ENCODE assay signal across 18 cellular contexts in the genomic region with DNA sequence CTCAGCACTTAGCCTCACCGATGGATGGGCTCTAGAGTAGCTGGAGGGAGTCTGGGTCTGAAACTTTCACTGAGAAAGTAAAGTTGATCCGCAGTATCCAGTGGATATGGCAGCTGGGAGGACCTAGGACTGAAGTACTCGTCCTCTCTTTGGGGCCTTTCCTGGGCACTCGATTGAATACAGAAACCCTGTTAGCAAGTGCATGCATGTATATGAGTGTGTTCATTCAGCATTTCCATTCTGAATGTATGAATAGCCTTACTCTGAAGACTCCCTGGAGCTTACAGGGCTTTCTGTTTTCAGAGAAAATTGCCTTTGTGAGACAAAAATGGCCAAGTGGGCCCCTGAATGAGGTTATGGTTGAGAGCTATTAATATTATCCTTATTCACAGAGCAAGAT.
DNase-seq lines count a peak whose midpoint lies in the region; ATAC-seq, FAIRE-seq and TF ChIP-seq lines count a peak whose summit lies in the region.
"Had no signal": no experiment of that assay in that cellular context is flagged by ENCODE, and none has a peak within 500 bp of the region (broad histone marks: within the 10 kb centered on the region; RNA-seq: fewer than 3 reads in every experiment).

No MANE protein-coding gene starts in this region.

- H3K4me2 ChIP-seq in BLaER1, result peak overlapping the region; percentile 36

- POLR2A ChIA-PET in activated CD4-positive, alpha-beta memory T cell treated with anti-CD3 and anti-CD28 coated beads for 36 hours (lab: Charles Lee), result interaction anchor here (0.9 to 12.3 kb wide), 11 partner anchors 8 to 788 kb away, joined by 3 to 584 read pairs (median 6); no protein-coding TSS in a partner anchor

- no peaks in the 10 kb centered on the region for H3K9me3 Mint-ChIP-seq in CD4-positive, CD25-positive, alpha-beta regulatory T cell
- no peaks in the 10 kb centered on the region for H3K9me3 Mint-ChIP-seq in activated CD4-positive, alpha-beta memory T cell treated with anti-CD3 and anti-CD28 coated beads for 36 hours
- no peaks in the 10 kb centered on the region for H3K9me3 Mint-ChIP-seq in memory B cell

- peaks cover 96% of the 10 kb centered on the region for H3K4me1 ChIP-seq in BLaER1
- H3K4me1 ChIP-seq in CD4-positive, CD25-positive, alpha-beta regulatory T cell (ENCODE audit: control insufficient read depth, insufficient read depth, low read length, poor library complexity, severe bottlenecking), result peaks cover 96% of the 10 kb centered on the region
- H3K4me1 ChIP-seq in pancreas, result peaks cover 0 to 10% (median 0%) of the 10 kb centered on the region in 3 donors
- H3K4me1 ChIP-seq: right atrium auricular region, upper lobe of left lung had no signal

- CTCF ChIA-PET in activated CD4-positive, alpha-beta memory T cell treated with anti-CD3 and anti-CD28 coated beads for 36 hours (lab: Charles Lee), result interaction anchor here (0.8 to 2.5 kb wide), 8 partner anchors 8 to 777 kb away, joined by 3 to 8 read pairs (median 3); no protein-coding TSS in a partner anchor

- 77 to 92% methylated on average over 4 of the region's 4 CpGs for WGBS in pancreas, 2 donors

- peak overlapping the region; percentile 93 to 99 (median 98) for H3K27ac Mint-ChIP-seq in CD4-positive, CD25-positive, alpha-beta regulatory T cell
- H3K27ac Mint-ChIP-seq in activated CD4-positive, alpha-beta memory T cell treated with anti-CD3 and anti-CD28 coated beads for 36 hours, result peak overlapping the region; percentile 99
- H3K27ac Mint-ChIP-seq in memory B cell, result peak overlapping the region; percentile 31

- DNase-seq in CD4-positive, CD25-positive, alpha-beta regulatory T cell, result no peak
- DNase-seq in activated CD4-positive, alpha-beta memory T cell treated with anti-CD3 and anti-CD28 coated beads for 36 hours, result no peak
- DNase-seq in memory B cell (ENCODE audit: low spot score in 2 of 2), result no peak
- DNase-seq in ureter (ENCODE audit: low spot score), result no peak
- DNase-seq in coronary artery (ENCODE audit: low spot score), result no peak
- DNase-seq in pancreas, result no peak
- DNase-seq: brain microvascular endothelial cell; cortex of kidney; GF-D8; H7; NCI-H524; stimulated activated naive CD4-positive, alpha-beta T cell; SW 1271; upper lobe of left lung had no signal

- H3K36me3 Mint-ChIP-seq in CD4-positive, CD25-positive, alpha-beta regulatory T cell, result peaks cover 88% of the 10 kb centered on the region
- peaks cover 93% of the 10 kb centered on the region for H3K36me3 Mint-ChIP-seq in activated CD4-positive, alpha-beta memory T cell treated with anti-CD3 and anti-CD28 coated beads for 36 hours
- peaks cover 2% of the 10 kb centered on the region for H3K36me3 Mint-ChIP-seq in memory B cell

- peaks cover 30 to 90% (median 73%) of the 10 kb centered on the region in 4 donors for H3K4me1 Mint-ChIP-seq in CD4-positive, CD25-positive, alpha-beta regulatory T cell
- peaks cover 85% of the 10 kb centered on the region for H3K4me1 Mint-ChIP-seq in activated CD4-positive, alpha-beta memory T cell treated with anti-CD3 and anti-CD28 coated beads for 36 hours (ENCODE audit: low read depth)
- H3K4me1 Mint-ChIP-seq in memory B cell, result peaks cover 45% of the 10 kb centered on the region

- H3K9me3 ChIP-seq in BLaER1, result no peaks in the 10 kb centered on the region
- no peaks in the 10 kb centered on the region for H3K9me3 ChIP-seq in CD4-positive, CD25-positive, alpha-beta regulatory T cell (ENCODE audit: control insufficient read depth in 2 of 2, low read length in 2 of 2)
- H3K9me3 ChIP-seq in pancreas, result no peaks in the 10 kb centered on the region
- H3K9me3 ChIP-seq: right atrium auricular region, upper lobe of left lung had no signal

- H3K9ac ChIP-seq in BLaER1, result peak overlapping the region; percentile 17; the same call in 1 of the 2 replicates

- ATAC-seq in CD4-positive, CD25-positive, alpha-beta regulatory T cell (ENCODE audit: low read depth in 2 of 2), result peak in 1 of 2 donors; percentile 23
- ATAC-seq in memory B cell (ENCODE audit: low read depth) (no peak), pancreas (no peak)

- no peaks in the 10 kb centered on the region for H3K27me3 ChIP-seq in BLaER1
- H3K27me3 ChIP-seq in CD4-positive, CD25-positive, alpha-beta regulatory T cell (ENCODE audit: control insufficient read depth, insufficient read depth, low read length), result no peaks in the 10 kb centered on the region
- no peaks in the 10 kb centered on the region for H3K27me3 ChIP-seq in pancreas
- H3K27me3 ChIP-seq: brain microvascular endothelial cell, right atrium auricular region, upper lobe of left lung had no signal

- peak overlapping the region; percentile 88 to 93 (median 90) for H3K4me3 Mint-ChIP-seq in CD4-positive, CD25-positive, alpha-beta regulatory T cell
- peak overlapping the region; percentile 83 for H3K4me3 Mint-ChIP-seq in activated CD4-positive, alpha-beta memory T cell treated with anti-CD3 and anti-CD28 coated beads for 36 hours
- peak overlapping the region; percentile 58 for H3K4me3 Mint-ChIP-seq in memory B cell

- no peak for FAIRE-seq in pancreas (lab: Jason Lieb, UNC)
- FAIRE-seq: endothelial cell of umbilical vein, HTR-8/SVneo had no signal

- peaks cover 96% of the 10 kb centered on the region for H3K36me3 ChIP-seq in BLaER1
- peaks cover 77% of the 10 kb centered on the region for H3K36me3 ChIP-seq in CD4-positive, CD25-positive, alpha-beta regulatory T cell (ENCODE audit: control insufficient read depth, insufficient read depth, low read length)
- no peaks in the 10 kb centered on the region for H3K36me3 ChIP-seq in pancreas
- H3K36me3 ChIP-seq: brain microvascular endothelial cell, right atrium auricular region, upper lobe of left lung had no signal

- peak overlapping the region; percentile 34; the same call in 1 of the 2 replicates for H3K27ac ChIP-seq in BLaER1
- H3K27ac ChIP-seq in CD4-positive, CD25-positive, alpha-beta regulatory T cell (ENCODE audit: insufficient read depth, low read length, poor library complexity, severe bottlenecking), result peak overlapping the region; percentile 99
- H3K27ac ChIP-seq in coronary artery, result no peak overlapping the region
- H3K27ac ChIP-seq in pancreas, result no peak overlapping the region
- H3K27ac ChIP-seq: brain microvascular endothelial cell, right atrium auricular region had no signal

- H3K4me3 ChIP-seq in BLaER1 (no peak overlapping the region), coronary artery (no peak overlapping the region), pancreas (no peak overlapping the region)
- peak overlapping the region; percentile 83 for H3K4me3 ChIP-seq in CD4-positive, CD25-positive, alpha-beta regulatory T cell (ENCODE audit: low read depth, low read length)
- H3K4me3 ChIP-seq: right atrium auricular region, upper lobe of left lung had no signal

- H3K27me3 Mint-ChIP-seq in CD4-positive, CD25-positive, alpha-beta regulatory T cell, result no peaks in the 10 kb centered on the region
- H3K27me3 Mint-ChIP-seq in activated CD4-positive, alpha-beta memory T cell treated with anti-CD3 and anti-CD28 coated beads for 36 hours, result no peaks in the 10 kb centered on the region
- H3K27me3 Mint-ChIP-seq in memory B cell, result no peaks in the 10 kb centered on the region

- intact Hi-C loops in activated CD4-positive, alpha-beta memory T cell treated with anti-CD3 and anti-CD28 coated beads for 36 hours (cut with micrococcal nuclease), result no loop called here
- intact Hi-C loops in pancreas (cut with DNase I), result no loop called here

- H4K20me1 ChIP-seq in BLaER1, result peaks cover 100% of the 10 kb centered on the region

- TF ChIP-seq CTCF in coronary artery (IDR thresholded peaks at IDR 0.05) (no peak), pancreas (IDR thresholded peaks at IDR 0.05) (no peak)

Comparison
In these comparisons a context has a peak if more than half of its experiments do, and no peak if none do; other contexts are left out.
1. H3K27ac ChIP-seq: peak in BLaER1 (single experiment) and CD4-positive, CD25-positive, alpha-beta regulatory T cell (single experiment); none in coronary artery (0 of 2) and pancreas (0 of 4).
2. H3K27ac Mint-ChIP-seq: peak in every context shown above with its lines; median percentile 99 in activated CD4-positive, alpha-beta memory T cell treated with anti-CD3 and anti-CD28 coated beads for 36 hours; 98 in CD4-positive, CD25-positive, alpha-beta regulatory T cell; 31 in memory B cell.
3. Peak in every context shown above with its lines, with median percentiles within 50 percentile points of each other: H3K4me3 Mint-ChIP-seq.